10 cellular contexts compared by ENCODE assay signal in genomic region chr9:93060746-93061259, GRCh38. TPM values are rescaled to one million over a fixed set of nuclear protein-coding genes. Genes with fewer than 3 reads are reported as not detected.
DNase-seq lines count a peak whose midpoint lies in the region.
"Had no signal": no experiment of that assay in that cellular context is flagged by ENCODE, and none has a peak within 500 bp of the region (broad histone marks: within the 10 kb centered on the region; RNA-seq: fewer than 3 reads in every experiment).

No MANE protein-coding gene starts in this region.

- no peaks in the 10 kb centered on the region for H3K27me3 Mint-ChIP-seq in activated T-cell treated with anti-CD3 and anti-CD28 coated beads, Interleukin-2, amount 50 U/mL, for 24 hours

- no peaks in the 10 kb centered on the region for H3K36me3 ChIP-seq in thymus (ENCODE audit: control insufficient read depth, insufficient read depth)
- H3K36me3 ChIP-seq in trophoblast cell (ENCODE audit: control insufficient read depth in 1 of 2, insufficient read depth in 2 of 2, low read length in 2 of 2) = no peaks in the 10 kb centered on the region

- H3K4me1 ChIP-seq in thymus (ENCODE audit: control insufficient read depth, insufficient read depth, low read length) = peaks cover 63% of the 10 kb centered on the region
- peaks cover 4 to 5% of the 10 kb centered on the region in 2 experiments for H3K4me1 ChIP-seq in trophoblast cell (ENCODE audit: control insufficient read depth in 1 of 2, insufficient read depth in 2 of 2, low read length in 2 of 2)

- H3K4me1 Mint-ChIP-seq in activated T-cell treated with anti-CD3 and anti-CD28 coated beads, Interleukin-2, amount 50 U/mL, for 24 hours (ENCODE audit: low read depth) = peaks cover 71% of the 10 kb centered on the region

- H2BK12ac ChIP-seq in trophoblast cell (ENCODE audit: low read length) = no peak overlapping the region

- no peaks in the 10 kb centered on the region for H3K9me3 Mint-ChIP-seq in activated T-cell treated with anti-CD3 and anti-CD28 coated beads, Interleukin-2, amount 50 U/mL, for 24 hours

- no peak for DNase-seq in activated T-cell treated with anti-CD3 and anti-CD28 coated beads, Interleukin-2, amount 50 U/mL, for 24 hours
- no peak for DNase-seq in activated T-cell treated with anti-CD3 and anti-CD28 coated beads, Interleukin-2, amount 50 U/mL, for 48 hours
- DNase-seq in RKO (ENCODE audit: low spot score) (peak; percentile 26), fibroblast of peridontal ligament (ENCODE audit: extremely low read depth) (peak; percentile 27), NCI-H2107 treated with DMSO at 0.1 percent for 48 hours (lab: John Stamatoyannopoulos, UW; ENCODE audit: unreplicated experiment) (no peak), occipital lobe (lab: John Stamatoyannopoulos, UW) (no peak), trophoblast cell (no peak)
- DNase-seq: NCI-H1417 treated with DMSO at 0.1 percent for 48 hours had no signal

- no peaks in the 10 kb centered on the region for H3K79me2 ChIP-seq in trophoblast cell (ENCODE audit: control insufficient read depth, insufficient read depth, low read length, poor library complexity)

- H3K27ac ChIP-seq in thymus (ENCODE audit: low read depth) = peak overlapping the region; percentile 19
- H3K27ac ChIP-seq in trophoblast cell (ENCODE audit: low read depth, low read length) = no peak overlapping the region

- H3K4ac ChIP-seq in trophoblast cell (ENCODE audit: low read depth, low read length) = no peak overlapping the region

- no peaks in the 10 kb centered on the region for H3K27me3 ChIP-seq in thymus (ENCODE audit: control insufficient read depth, insufficient read depth)
- no peaks in the 10 kb centered on the region for H3K27me3 ChIP-seq in trophoblast cell (ENCODE audit: insufficient read depth, low read length)

- no peak overlapping the region for H3K4me2 ChIP-seq in trophoblast cell (ENCODE audit: low read length)

- H3K23ac ChIP-seq in trophoblast cell (ENCODE audit: low read length) = no peak overlapping the region

- H3K14ac ChIP-seq in trophoblast cell (ENCODE audit: low read length) = no peak overlapping the region

- H2AFZ ChIP-seq in trophoblast cell (ENCODE audit: insufficient read depth, low read length, poor library complexity) = no peak overlapping the region

- peak overlapping the region; percentile 96 for H3K27ac Mint-ChIP-seq in activated T-cell treated with anti-CD3 and anti-CD28 coated beads, Interleukin-2, amount 50 U/mL, for 24 hours

- peaks cover 2% of the 10 kb centered on the region for H3K9me3 ChIP-seq in thymus (ENCODE audit: control insufficient read depth)
- H3K9me3 ChIP-seq in trophoblast cell (ENCODE audit: insufficient read depth, low read depth, low read length) = no peaks in the 10 kb centered on the region

- H3K18ac ChIP-seq in trophoblast cell (ENCODE audit: low read length) = no peak overlapping the region

- H3K4me3 ChIP-seq in thymus (ENCODE audit: low read length) (no peak overlapping the region), trophoblast cell (ENCODE audit: low read depth, low read length) (no peak overlapping the region)

- H2AK5ac ChIP-seq in trophoblast cell (ENCODE audit: low read length) = no peak overlapping the region

- peaks cover 19% of the 10 kb centered on the region for H3K36me3 Mint-ChIP-seq in activated T-cell treated with anti-CD3 and anti-CD28 coated beads, Interleukin-2, amount 50 U/mL, for 24 hours (ENCODE audit: low read depth)

- H3K9ac ChIP-seq in trophoblast cell (ENCODE audit: low read length) = no peak overlapping the region

- no peak overlapping the region for H4K91ac ChIP-seq in trophoblast cell (ENCODE audit: low read depth, low read length)

- H4K12ac ChIP-seq in trophoblast cell (ENCODE audit: low read depth, low read length) = no peak overlapping the region

- H4K8ac ChIP-seq in trophoblast cell (ENCODE audit: low read depth, low read length) = no peak overlapping the region

- peak overlapping the region; percentile 89 for H3K4me3 Mint-ChIP-seq in activated T-cell treated with anti-CD3 and anti-CD28 coated beads, Interleukin-2, amount 50 U/mL, for 24 hours

- H2BK5ac ChIP-seq in trophoblast cell (ENCODE audit: low read depth, low read length, poor library complexity) = no peak overlapping the region

- H3K79me1 ChIP-seq in trophoblast cell (ENCODE audit: low read length) = no peaks in the 10 kb centered on the region

- no peak overlapping the region for H2BK120ac ChIP-seq in trophoblast cell (ENCODE audit: insufficient read depth, low read length, poor library complexity)

- WGBS in thymus = 88% methylated on average over 8 of the region's 8 CpGs
- WGBS in trophoblast cell (ENCODE audit: extremely low coverage, insufficient coverage, insufficient read length) = no CpG with 5 or more reads among the region's 8 CpGs

RNA-seq across cellular contexts. Expression of gene SUSD3, which starts 2.3 kb away (rescaled TPM):
- 31.0 TPM for polyA plus RNA-seq in thymus
- 1.6 TPM for total RNA-seq in occipital lobe
- polyA plus RNA-seq in trophoblast cell (2013) = 0.37 and 0.44 TPM in 2 replicates
- total RNA-seq: osteocyte had no signal

RNA-seq across cellular contexts. Expression of gene CARD19, which starts 35.2 kb away (rescaled TPM):
- 24.8 TPM for polyA plus RNA-seq in thymus
- total RNA-seq in occipital lobe = 15.3 TPM
- polyA plus RNA-seq in trophoblast cell (2013) = 20.3 and 21.4 TPM in 2 replicates

Comparison
In these comparisons a context has a peak if more than half of its experiments do, and no peak if none do; other contexts are left out.
1. DNase-seq: peak in RKO (single experiment) and fibroblast of peridontal ligament (single experiment); none in activated T-cell treated with anti-CD3 and anti-CD28 coated beads, Interleukin-2, amount 50 U/mL, for 24 hours (single experiment), activated T-cell treated with anti-CD3 and anti-CD28 coated beads, Interleukin-2, amount 50 U/mL, for 48 hours (0 of 2), NCI-H2107 treated with DMSO at 0.1 percent for 48 hours (single experiment), occipital lobe (single experiment) and trophoblast cell (0 of 2).